In the genomic region with DNA sequence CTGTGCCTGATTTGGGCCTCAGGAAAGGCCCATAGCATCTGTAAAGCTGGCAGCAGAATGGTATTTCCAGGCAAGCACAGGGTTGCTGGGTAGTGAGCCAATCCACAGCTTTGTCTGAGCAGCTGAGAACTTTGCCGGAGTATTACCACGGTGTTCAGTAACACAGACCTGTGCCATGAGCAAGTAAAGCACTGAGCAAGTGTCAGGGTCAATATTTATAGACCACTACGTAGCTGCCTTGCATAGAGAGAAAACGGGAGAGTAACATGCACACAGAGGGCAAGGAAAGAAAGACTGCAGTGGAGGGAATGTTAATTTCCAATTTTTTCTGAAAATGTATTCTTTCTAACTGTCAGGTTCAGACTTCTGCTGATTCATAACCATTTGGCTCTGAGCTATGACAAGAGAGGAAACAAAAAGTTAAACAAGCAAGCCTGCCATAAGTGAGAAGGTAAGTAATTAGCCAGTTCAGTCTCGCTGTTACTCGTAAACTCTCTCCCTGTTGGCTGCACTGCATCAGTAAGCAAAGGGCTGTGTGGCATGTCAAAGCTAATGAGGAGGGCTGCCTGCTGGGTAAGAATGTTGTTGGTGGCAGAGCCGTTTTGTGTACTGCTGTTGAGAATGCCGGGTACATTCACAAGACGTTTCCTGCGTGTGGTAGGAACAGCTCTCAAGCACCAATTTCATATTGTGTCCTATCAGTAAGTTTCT, we compare ENCODE assay signal across 8 cellular contexts.
DNase-seq lines count a peak whose midpoint lies in the region; ATAC-seq and TF ChIP-seq lines count a peak whose summit lies in the region.

No MANE protein-coding gene starts in this region.

- DNase-seq in NCI-H510A treated with DMSO at 0.1 percent for 48 hours (lab: John Stamatoyannopoulos, UW) (peak; percentile 76), NCI-H510A (lab: John Stamatoyannopoulos, UW) (no peak), amygdala (lab: John Stamatoyannopoulos, UW) (peak in 35 of 56 donors; percentile 0 to 61 (median 14)), iris pigment epithelial cell (ENCODE audit: low read depth) (peak; percentile 34), stromal cell of bone marrow (ENCODE audit: low read depth) (peak; percentile 33), HFFc6 (no peak), D341Med (ENCODE audit: low spot score) (no peak)

- no peaks in the 10 kb centered on the region for H3K9me3 Mint-ChIP-seq in HFFc6

- H3K4me1 Mint-ChIP-seq in HFFc6 (ENCODE audit: low read depth), result no peaks in the 10 kb centered on the region

- no peak overlapping the region for H3K4me3 Mint-ChIP-seq in HFFc6

- no peak for TF ChIP-seq CTCF in HFFc6 (IDR thresholded peaks at IDR 0.05)

- no peaks in the 10 kb centered on the region for H3K36me3 Mint-ChIP-seq in HFFc6 (ENCODE audit: low read depth)

- no peak overlapping the region for H3K27ac Mint-ChIP-seq in HFFc6

- ATAC-seq in GM21737 (IDR thresholded peaks at IDR 0.05; ENCODE audit: unreplicated experiment), result no peak

- no peaks in the 10 kb centered on the region for H3K27me3 Mint-ChIP-seq in HFFc6 (ENCODE audit: insufficient read depth)

Comparison
In these comparisons a context has a peak if more than half of its experiments do, and no peak if none do; other contexts are left out.
1. DNase-seq: peak in NCI-H510A treated with DMSO at 0.1 percent for 48 hours (single experiment), amygdala (35 of 56), iris pigment epithelial cell (single experiment) and stromal cell of bone marrow (single experiment); none in NCI-H510A (single experiment), HFFc6 (single experiment) and D341Med (single experiment).